In genomic region chr3:51719413-51720025, GRCh38 we compare ENCODE assay signal across 4 cellular contexts.
A peak's percentile ranks its signal among the peaks of the same experiment; 100 is the strongest.
TF ChIP-seq lines count a peak whose summit lies in the region.

No MANE protein-coding gene starts in this region.

TF ChIP-seq in SK-N-SH, 30 proteins besides CTCF, POLR2A, EP300 and RAD21:
- TF ChIP-seq FOXJ3 (CRISPR knock-in tag; IDR thresholded peaks at IDR 0.05) (no peak), FOSL2 (IDR thresholded peaks at IDR 0.05; ENCODE audit: borderline replicate concordance, low read depth) (no peak), TCF12 (IDR thresholded peaks at IDR 0.05) (no peak), MXI1 (IDR thresholded peaks at IDR 0.05; ENCODE audit: low read depth, low read length) (no peak), TAF1 (IDR thresholded peaks at IDR 0.05; ENCODE audit: borderline replicate concordance, low read depth, low read length) (no peak), PBX3 (IDR thresholded peaks at IDR 0.05) (no peak), NFIC (IDR thresholded peaks at IDR 0.05; ENCODE audit: borderline replicate concordance) (no peak), EZH2phosphoT487 (IDR thresholded peaks at IDR 0.05; ENCODE audit: borderline replicate concordance, low read depth) (no peak), SMC3 (IDR thresholded peaks at IDR 0.05; ENCODE audit: low read depth, low read length) (no peak), YY1 (IDR thresholded peaks at IDR 0.05; ENCODE audit: low read depth) (no peak), JUND (IDR thresholded peaks at IDR 0.05) (no peak), GABPA (IDR thresholded peaks at IDR 0.05; ENCODE audit: low read depth) (no peak), GATA2 (CRISPR knock-in tag; IDR thresholded peaks at IDR 0.05) (no peak), SIN3A (IDR thresholded peaks at IDR 0.05; ENCODE audit: borderline replicate concordance, low read depth, low read length) (no peak), ELF1 (IDR thresholded peaks at IDR 0.05) (no peak)
- TF ChIP-seq, protein P1, sequence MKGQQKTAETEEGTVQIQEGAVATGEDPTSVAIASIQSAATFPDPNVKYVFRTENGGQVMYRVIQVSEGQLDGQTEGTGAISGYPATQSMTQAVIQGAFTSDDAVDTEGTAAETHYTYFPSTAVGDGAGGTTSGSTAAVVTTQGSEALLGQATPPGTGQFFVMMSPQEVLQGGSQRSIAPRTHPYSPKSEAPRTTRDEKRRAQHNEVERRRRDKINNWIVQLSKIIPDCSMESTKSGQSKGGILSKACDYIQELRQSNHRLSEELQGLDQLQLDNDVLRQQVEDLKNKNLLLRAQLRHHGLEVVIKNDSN (IDR thresholded peaks at IDR 0.05; ENCODE audit: borderline replicate concordance, low read depth), result no peak
- TF ChIP-seq, protein P2, sequence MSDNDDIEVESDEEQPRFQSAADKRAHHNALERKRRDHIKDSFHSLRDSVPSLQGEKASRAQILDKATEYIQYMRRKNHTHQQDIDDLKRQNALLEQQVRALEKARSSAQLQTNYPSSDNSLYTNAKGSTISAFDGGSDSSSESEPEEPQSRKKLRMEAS (IDR thresholded peaks at IDR 0.05; ENCODE audit: low read depth), result no peak
TF ChIP-seq in SK-N-SH: peak in this region for 0.

TF ChIP-seq in SK-N-SH treated with all-trans-retinoic acid at 6 μM for 48 hours, 23 proteins besides CTCF, POLR2A, EP300 and RAD21:
- TF ChIP-seq, protein P3, sequence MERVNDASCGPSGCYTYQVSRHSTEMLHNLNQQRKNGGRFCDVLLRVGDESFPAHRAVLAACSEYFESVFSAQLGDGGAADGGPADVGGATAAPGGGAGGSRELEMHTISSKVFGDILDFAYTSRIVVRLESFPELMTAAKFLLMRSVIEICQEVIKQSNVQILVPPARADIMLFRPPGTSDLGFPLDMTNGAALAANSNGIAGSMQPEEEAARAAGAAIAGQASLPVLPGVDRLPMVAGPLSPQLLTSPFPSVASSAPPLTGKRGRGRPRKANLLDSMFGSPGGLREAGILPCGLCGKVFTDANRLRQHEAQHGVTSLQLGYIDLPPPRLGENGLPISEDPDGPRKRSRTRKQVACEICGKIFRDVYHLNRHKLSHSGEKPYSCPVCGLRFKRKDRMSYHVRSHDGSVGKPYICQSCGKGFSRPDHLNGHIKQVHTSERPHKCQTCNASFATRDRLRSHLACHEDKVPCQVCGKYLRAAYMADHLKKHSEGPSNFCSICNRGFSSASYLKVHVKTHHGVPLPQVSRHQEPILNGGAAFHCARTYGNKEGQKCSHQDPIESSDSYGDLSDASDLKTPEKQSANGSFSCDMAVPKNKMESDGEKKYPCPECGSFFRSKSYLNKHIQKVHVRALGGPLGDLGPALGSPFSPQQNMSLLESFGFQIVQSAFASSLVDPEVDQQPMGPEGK (CRISPR knock-in tag; IDR thresholded peaks at IDR 0.05; ENCODE audit: borderline replicate concordance), result no peak
- no peak for TF ChIP-seq GLIS3 (CRISPR knock-in tag; IDR thresholded peaks at IDR 0.05)
- no peak for TF ChIP-seq ZFP3 (CRISPR knock-in tag; IDR thresholded peaks at IDR 0.05)
- no peak for TF ChIP-seq BACH2 (CRISPR knock-in tag; IDR thresholded peaks at IDR 0.05; ENCODE audit: borderline replicate concordance)
- TF ChIP-seq CSRNP3 (CRISPR knock-in tag; IDR thresholded peaks at IDR 0.05), result no peak
- TF ChIP-seq, protein P4, sequence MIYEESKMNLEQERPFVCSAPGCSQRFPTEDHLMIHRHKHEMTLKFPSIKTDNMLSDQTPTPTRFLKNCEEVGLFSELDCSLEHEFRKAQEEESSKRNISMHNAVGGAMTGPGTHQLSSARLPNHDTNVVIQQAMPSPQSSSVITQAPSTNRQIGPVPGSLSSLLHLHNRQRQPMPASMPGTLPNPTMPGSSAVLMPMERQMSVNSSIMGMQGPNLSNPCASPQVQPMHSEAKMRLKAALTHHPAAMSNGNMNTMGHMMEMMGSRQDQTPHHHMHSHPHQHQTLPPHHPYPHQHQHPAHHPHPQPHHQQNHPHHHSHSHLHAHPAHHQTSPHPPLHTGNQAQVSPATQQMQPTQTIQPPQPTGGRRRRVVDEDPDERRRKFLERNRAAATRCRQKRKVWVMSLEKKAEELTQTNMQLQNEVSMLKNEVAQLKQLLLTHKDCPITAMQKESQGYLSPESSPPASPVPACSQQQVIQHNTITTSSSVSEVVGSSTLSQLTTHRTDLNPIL (CRISPR knock-in tag; IDR thresholded peaks at IDR 0.05; ENCODE audit: low read depth), result no peak
- no peak for TF ChIP-seq PPARA (CRISPR knock-in tag; IDR thresholded peaks at IDR 0.05; ENCODE audit: borderline replicate concordance)
- TF ChIP-seq ZFP30 (CRISPR knock-in tag; IDR thresholded peaks at IDR 0.05), result no peak
- no peak for TF ChIP-seq TOX (CRISPR knock-in tag; IDR thresholded peaks at IDR 0.05; ENCODE audit: borderline replicate concordance)
- TF ChIP-seq ARNTL (CRISPR knock-in tag; IDR thresholded peaks at IDR 0.05; ENCODE audit: borderline replicate concordance, low read depth), result no peak
- no peak for TF ChIP-seq ISL1 (CRISPR knock-in tag; IDR thresholded peaks at IDR 0.05)
- TF ChIP-seq ZNF70 (CRISPR knock-in tag; IDR thresholded peaks at IDR 0.05), result no peak

TF ChIP-seq in HEK293T, 16 proteins besides CTCF, POLR2A, EP300 and RAD21:
- TF ChIP-seq TARDBP (IDR thresholded peaks at IDR 0.05) (no peak), BHLHE40 (IDR thresholded peaks at IDR 0.05; ENCODE audit: borderline replicate concordance) (no peak), LEF1 (IDR thresholded peaks at IDR 0.05; ENCODE audit: borderline replicate concordance) (no peak)

TF ChIP-seq in K562, 482 proteins besides CTCF, POLR2A, EP300 and RAD21:
- TF ChIP-seq DEAF1 (CRISPR knock-in tag; IDR thresholded peaks at IDR 0.05) (no peak), PBX2 (CRISPR knock-in tag; IDR thresholded peaks at IDR 0.05; ENCODE audit: low read depth) (no peak), PBX2 (tag; conservative IDR thresholded peaks at IDR 0.05; ENCODE audit: low read depth) (no peak)
- TF ChIP-seq, protein P5, sequence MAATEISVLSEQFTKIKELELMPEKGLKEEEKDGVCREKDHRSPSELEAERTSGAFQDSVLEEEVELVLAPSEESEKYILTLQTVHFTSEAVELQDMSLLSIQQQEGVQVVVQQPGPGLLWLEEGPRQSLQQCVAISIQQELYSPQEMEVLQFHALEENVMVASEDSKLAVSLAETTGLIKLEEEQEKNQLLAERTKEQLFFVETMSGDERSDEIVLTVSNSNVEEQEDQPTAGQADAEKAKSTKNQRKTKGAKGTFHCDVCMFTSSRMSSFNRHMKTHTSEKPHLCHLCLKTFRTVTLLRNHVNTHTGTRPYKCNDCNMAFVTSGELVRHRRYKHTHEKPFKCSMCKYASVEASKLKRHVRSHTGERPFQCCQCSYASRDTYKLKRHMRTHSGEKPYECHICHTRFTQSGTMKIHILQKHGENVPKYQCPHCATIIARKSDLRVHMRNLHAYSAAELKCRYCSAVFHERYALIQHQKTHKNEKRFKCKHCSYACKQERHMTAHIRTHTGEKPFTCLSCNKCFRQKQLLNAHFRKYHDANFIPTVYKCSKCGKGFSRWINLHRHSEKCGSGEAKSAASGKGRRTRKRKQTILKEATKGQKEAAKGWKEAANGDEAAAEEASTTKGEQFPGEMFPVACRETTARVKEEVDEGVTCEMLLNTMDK (IDR thresholded peaks at IDR 0.05; ENCODE audit: borderline replicate concordance, insufficient read depth, low read depth, low read length, poor library complexity, severe bottlenecking), result peak; percentile 4
